Comparison of ENCODE assay signal across 8 cellular contexts in genomic region chr20:59006167-59006863, GRCh38. TPM values are rescaled to one million over a fixed set of nuclear protein-coding genes. Genes with fewer than 3 reads are reported as not detected.
DNase-seq lines count a peak whose midpoint lies in the region; ATAC-seq and TF ChIP-seq lines count a peak whose summit lies in the region.

No MANE protein-coding gene starts in this region.

- no peak for TF ChIP-seq POLR2A in lower leg skin (IDR thresholded peaks at IDR 0.05)

- H3K27me3 ChIP-seq in AG04450 (ENCODE audit: control insufficient read depth, insufficient read depth, low read length) (no peaks in the 10 kb centered on the region), upper lobe of right lung (no peaks in the 10 kb centered on the region)

- H3K36me3 ChIP-seq in upper lobe of right lung, result peaks cover 11% of the 10 kb centered on the region

- DNase-seq in AG04450 (ENCODE audit: low read depth, low spot score) (no peak), HT1080 (ENCODE audit: low read depth) (peak; percentile 14), cardiac fibroblast (ENCODE audit: low read depth in 2 of 2) (no peak), lower leg skin (ENCODE audit: low spot score in 2 of 2) (peak in 1 of 2 donors; percentile 87), upper lobe of right lung (peak; percentile 76), HPDE6-E6E7 (ENCODE audit: extremely low spot score) (no peak), NCI-H345 treated with DMSO at 0.1 percent for 48 hours (lab: John Stamatoyannopoulos, UW; ENCODE audit: unreplicated experiment) (no peak)
- no peak for DNase-seq in central memory CD4-positive, alpha-beta T cell

- CTCF ChIA-PET in AG04450 (lab: Charles Lee), result no interaction called here

- H3K9me3 ChIP-seq in AG04450 (ENCODE audit: control insufficient read depth, insufficient read depth, low read length), result no peaks in the 10 kb centered on the region; the same call in 1 of the 2 replicates
- no peaks in the 10 kb centered on the region for H3K9me3 ChIP-seq in upper lobe of right lung

- POLR2A ChIA-PET in AG04450 (lab: Yijun Ruan, JAX), result no interaction called here

- peak; percentile 7 for ATAC-seq in upper lobe of right lung

- 22 to 25% methylated on average over 22 to 28 of the region's 29 CpGs for WGBS in lower leg skin, 2 donors

- intact Hi-C loops in lower leg skin (cut with DNase I; ENCODE audit: low total_unique reads) (no loop called here), upper lobe of right lung (cut with DNase I) (no loop called here)

- H3K4me3 ChIP-seq in AG04450 (ENCODE audit: low read depth, low read length) (peak overlapping the region; percentile 70), cardiac fibroblast (replicated peaks in 1 of 2; ENCODE audit: low read depth in 2 of 2, low read length in 2 of 2) (peak overlapping the region; percentile 69 to 71), lower leg skin (ENCODE audit: low read depth, poor library complexity, severe bottlenecking) (peak overlapping the region; percentile 44), upper lobe of right lung (peak overlapping the region; percentile 70)

- TF ChIP-seq CTCF in AG04450 (IDR thresholded peaks at IDR 0.05; ENCODE audit: low read depth, low read length) (no peak), cardiac fibroblast (IDR thresholded peaks at IDR 0.05; ENCODE audit: low read depth, low read length) (no peak), lower leg skin (IDR thresholded peaks at IDR 0.05) (no peak), upper lobe of right lung (IDR thresholded peaks at IDR 0.05) (no peak)

- peaks cover 39% of the 10 kb centered on the region for H3K4me1 ChIP-seq in upper lobe of right lung

- H3K27ac ChIP-seq in AG04450 (ENCODE audit: low read depth, low read length) (no peak overlapping the region), upper lobe of right lung (peak overlapping the region; percentile 83)

RNA-seq across cellular contexts. Expression of gene CTSZ, which starts 0.7 kb away (rescaled TPM):
- 141 and 156 TPM in 2 replicates for polyA plus RNA-seq in AG04450 (2011; rRNA removed)
- 67.9 and 73.2 TPM in 2 replicates for polyA minus RNA-seq in AG04450 (2011; rRNA and poly(A)+ RNA removed)
- total RNA-seq in HT1080 (2014; rRNA removed; shearing (Covaris generic)), result 95.5 and 110 TPM in 2 replicates
- polyA plus RNA-seq in HT1080 (2015; cell fraction: cytosol; rRNA removed), result 208 and 229 TPM in 2 replicates
- polyA plus RNA-seq in HT1080 (2015; cell fraction: nucleus; rRNA removed), result 89.2 and 90.4 TPM in 2 replicates
- total RNA-seq in lower leg skin (10 to 100 TPM; 30.1 to 64.1 (median 40.0) TPM), upper lobe of right lung (355 TPM)

RNA-seq across cellular contexts. Expression of gene TUBB1, which starts 12.9 kb away (rescaled TPM):
- polyA plus RNA-seq in AG04450 (2011; rRNA removed), result not detected in 2 replicates
- polyA minus RNA-seq in AG04450 (2011; rRNA and poly(A)+ RNA removed), result not detected in 2 replicates
- total RNA-seq in HT1080 (2014; rRNA removed; shearing (Covaris generic)), result not detected in 2 replicates
- polyA plus RNA-seq in HT1080 (2015; cell fraction: cytosol; rRNA removed), result not detected in 2 replicates
- polyA plus RNA-seq in HT1080 (2015; cell fraction: nucleus; rRNA removed), result 0.05 TPM in 1 of 2 replicates, not detected in the other
- under 1 TPM in 1 of 4 donors, not detected in 3; 0.04 TPM for total RNA-seq in lower leg skin
- 3.0 TPM for total RNA-seq in upper lobe of right lung

RNA-seq across cellular contexts. Expression of gene NELFCD, which starts 25.3 kb away (rescaled TPM):
- polyA plus RNA-seq in AG04450 (2011; rRNA removed), result 69.6 and 79.9 TPM in 2 replicates
- 57.0 and 62.3 TPM in 2 replicates for polyA minus RNA-seq in AG04450 (2011; rRNA and poly(A)+ RNA removed)
- 66.5 and 92.4 TPM in 2 replicates for total RNA-seq in HT1080 (2014; rRNA removed; shearing (Covaris generic))
- polyA plus RNA-seq in HT1080 (2015; cell fraction: cytosol; rRNA removed), result 73.2 and 79.5 TPM in 2 replicates
- polyA plus RNA-seq in HT1080 (2015; cell fraction: nucleus; rRNA removed), result 115 and 145 TPM in 2 replicates
- total RNA-seq in lower leg skin, result 10 to 100 TPM; 36.9 to 53.8 (median 44.6) TPM
- 51.2 TPM for total RNA-seq in upper lobe of right lung

RNA-seq across cellular contexts. Expression of gene ATP5F1E, which starts 25.8 kb away (rescaled TPM):
- 70.8 and 84.3 TPM in 2 replicates for polyA plus RNA-seq in AG04450 (2011; rRNA removed)
- polyA minus RNA-seq in AG04450 (2011; rRNA and poly(A)+ RNA removed), result 9.6 and 11.4 TPM in 2 replicates
- total RNA-seq in HT1080 (2014; rRNA removed; shearing (Covaris generic)), result 33.9 and 42.1 TPM in 2 replicates
- polyA plus RNA-seq in HT1080 (2015; cell fraction: cytosol; rRNA removed), result 26.8 and 36.8 TPM in 2 replicates
- 10.4 and 13.3 TPM in 2 replicates for polyA plus RNA-seq in HT1080 (2015; cell fraction: nucleus; rRNA removed)
- total RNA-seq in lower leg skin, result 10 to 100 TPM in 3 of 4 donors, 1 to 10 TPM in 1; 9.9 to 21.1 (median 15.2) TPM
- 59.7 TPM for total RNA-seq in upper lobe of right lung

RNA-seq across cellular contexts. Expression of gene PRELID3B, which starts 36.3 kb away (rescaled TPM):
- 51.7 and 58.2 TPM in 2 replicates for polyA plus RNA-seq in AG04450 (2011; rRNA removed)
- 50.3 and 58.5 TPM in 2 replicates for polyA minus RNA-seq in AG04450 (2011; rRNA and poly(A)+ RNA removed)
- 87.6 and 93.3 TPM in 2 replicates for total RNA-seq in HT1080 (2014; rRNA removed; shearing (Covaris generic))
- 68.4 and 76.1 TPM in 2 replicates for polyA plus RNA-seq in HT1080 (2015; cell fraction: cytosol; rRNA removed)
- 31.5 and 32.8 TPM in 2 replicates for polyA plus RNA-seq in HT1080 (2015; cell fraction: nucleus; rRNA removed)
- total RNA-seq in lower leg skin (10 to 100 TPM; 38.3 to 50.8 (median 49.1) TPM), upper lobe of right lung (47.2 TPM)

Comparison
In these comparisons a context has a peak if more than half of its experiments do, and no peak if none do; other contexts are left out.
1. DNase-seq: peak in HT1080 (single experiment) and upper lobe of right lung (single experiment); none in AG04450 (single experiment), cardiac fibroblast (0 of 2), HPDE6-E6E7 (single experiment), central memory CD4-positive, alpha-beta T cell (single experiment) and NCI-H345 treated with DMSO at 0.1 percent for 48 hours (single experiment).
2. Peak in every context shown above with its lines, with median percentiles within 50 percentile points of each other: H3K4me3 ChIP-seq.